ENCODE assay signal across 24 cellular contexts in genomic region chr9:21653589-21653988, GRCh38.
"Had no signal": no experiment of that assay in that cellular context is flagged by ENCODE, and none has a peak within 500 bp of the region (broad histone marks: within the 10 kb centered on the region; RNA-seq: fewer than 3 reads in every experiment).

No MANE protein-coding gene starts in this region.

- H3K4me2 ChIP-seq: hepatocyte had no signal

- H3K4me1 ChIP-seq: foreskin keratinocyte, gastroesophageal sphincter, left lung, lower lobe of right lung had no signal

- H3K9me3 ChIP-seq: lower lobe of right lung, mucosa of descending colon had no signal

- H2AFZ ChIP-seq: hepatocyte had no signal

- FAIRE-seq: colon, endothelial cell of umbilical vein, frontal cortex, kidney had no signal

- H3K27ac ChIP-seq: coronary artery, dorsolateral prefrontal cortex, esophagus muscularis mucosa, foreskin keratinocyte, gastroesophageal sphincter, heart left ventricle, hepatocyte, left lung, lower lobe of right lung had no signal

- H3K4me3 ChIP-seq: coronary artery, dorsolateral prefrontal cortex, esophagus muscularis mucosa, gastroesophageal sphincter, heart left ventricle, hepatocyte, left lung, lower lobe of right lung, mucosa of descending colon had no signal

- H3K79me2 ChIP-seq: hepatocyte had no signal

- H3K27me3 ChIP-seq: foreskin keratinocyte, gastroesophageal sphincter, heart left ventricle, hepatocyte had no signal

- ATAC-seq: gastroesophageal sphincter, heart left ventricle, left lung, left ventricle myocardium superior, lower lobe of right lung, mucosa of descending colon had no signal

- H3K36me3 ChIP-seq: esophagus muscularis mucosa, gastroesophageal sphincter, heart left ventricle, left lung, lower lobe of right lung had no signal

- DNase-seq: dermis blood vessel endothelial cell; dorsolateral prefrontal cortex; effector CD4-positive, alpha-beta T cell; effector memory CD4-positive, alpha-beta T cell; heart left ventricle; hypothalamus; immature natural killer cell; islet precursor cell; kidney; kidney glomerular epithelial cell; left lung; left ventricle myocardium superior; lower lobe of right lung; mesenchymal stem cell; mucosa of descending colon; naive B cell had no signal
